Comparison of ENCODE assay signal across 20 cellular contexts in genomic region chr5:120293796-120294195, GRCh38.
DNase-seq lines count a peak whose midpoint lies in the region; FAIRE-seq and TF ChIP-seq lines count a peak whose summit lies in the region.
"Had no signal": no experiment of that assay in that cellular context is flagged by ENCODE, and none has a peak within 500 bp of the region (broad histone marks: within the 10 kb centered on the region; RNA-seq: fewer than 3 reads in every experiment).

No MANE protein-coding gene starts in this region.

- 58% methylated on average over 3 of the region's 3 CpGs for WGBS in suprapubic skin

- H3K27me3 ChIP-seq in bronchial epithelial cell (ENCODE audit: control insufficient read depth, insufficient read depth, low read length) (no peaks in the 10 kb centered on the region), suprapubic skin (no peaks in the 10 kb centered on the region)

- H3K4me3 ChIP-seq in AG09309 (ENCODE audit: control insufficient read depth, low read depth, low read length) (no peak overlapping the region), bronchial epithelial cell (ENCODE audit: low read depth, low read length) (no peak overlapping the region), suprapubic skin (no peak overlapping the region)

- DNase-seq in AG09309 (ENCODE audit: low read depth) (peak; percentile 55), LHCN-M2 (ENCODE audit: low read depth) (peak; percentile 93), bronchial epithelial cell (ENCODE audit: low read depth) (peak; percentile 83), hepatic stellate cell (ENCODE audit: low spot score) (peak; percentile 0), midbrain (lab: John Stamatoyannopoulos, UW) (no peak), NOMO-1 treated with DMSO at 0.1 percent for 48 hours (lab: John Stamatoyannopoulos, UW; ENCODE audit: unreplicated experiment) (no peak), suprapubic skin (ENCODE audit: low spot score in 2 of 2) (no peak)
- DNase-seq in activated CD4-positive, alpha-beta T cell treated with anti-CD3 and anti-CD28 coated beads for 48 hours, result no peak
- DNase-seq: activated CD4-positive, alpha-beta T cell treated with anti-CD3 and anti-CD28 coated beads, Interleukin-2, amount 10 ng/mL, durations not matched to agents 24 days and 14 days; activated naive CD8-positive, alpha-beta T cell treated with anti-CD3 and anti-CD28 coated beads, Interleukin-2, amount 10 ng/mL, durations not matched to agents 7 days and 5 days; activated T-cell treated with anti-CD3 and anti-CD28 coated beads, Interleukin-2, amount 50 U/mL, for 1 hour; cortex of kidney; Karpas-422; mesendoderm; NCI-H1694; NCI-H524 treated with DMSO at 0.1 percent for 48 hours; nucleus accumbens; RPMI8226; small intestine had no signal

- no peak for FAIRE-seq in bronchial epithelial cell (lab: Jason Lieb, UNC)
- FAIRE-seq: frontal cortex, small intestine had no signal

- TF ChIP-seq POLR2A in suprapubic skin (IDR thresholded peaks at IDR 0.05), result no peak

- no peaks in the 10 kb centered on the region for H3K9me3 ChIP-seq in suprapubic skin

- H3K36me3 ChIP-seq in bronchial epithelial cell (ENCODE audit: control insufficient read depth, insufficient read depth, low read length) (no peaks in the 10 kb centered on the region), suprapubic skin (no peaks in the 10 kb centered on the region)

- H3K4me1 ChIP-seq in suprapubic skin, result no peaks in the 10 kb centered on the region

- no peak for TF ChIP-seq CTCF in AG09309 (IDR thresholded peaks at IDR 0.05; ENCODE audit: control insufficient read depth, insufficient read depth, low read depth, low read length, missing control alignments)
- TF ChIP-seq CTCF in bronchial epithelial cell (IDR thresholded peaks at IDR 0.05; ENCODE audit: insufficient read depth, low read length, severe bottlenecking), result no peak
- no peak for TF ChIP-seq CTCF in suprapubic skin (IDR thresholded peaks at IDR 0.05)

- H3K27ac ChIP-seq in suprapubic skin, result no peak overlapping the region

- TF ChIP-seq EP300 in suprapubic skin (IDR thresholded peaks at IDR 0.05), result no peak

Comparison
In these comparisons a context has a peak if more than half of its experiments do, and no peak if none do; other contexts are left out.
1. DNase-seq: peak in AG09309 (single experiment), LHCN-M2 (single experiment), bronchial epithelial cell (single experiment) and hepatic stellate cell (single experiment); none in activated CD4-positive, alpha-beta T cell treated with anti-CD3 and anti-CD28 coated beads for 48 hours (single experiment), midbrain (single experiment), NOMO-1 treated with DMSO at 0.1 percent for 48 hours (single experiment) and suprapubic skin (0 of 2).